ENCODE assay signal across 22 cellular contexts in genomic region chr1:33716976-33717688, GRCh38.
"Had no signal": no experiment of that assay in that cellular context is flagged by ENCODE, and none has a peak within 500 bp of the region (broad histone marks: within the 10 kb centered on the region; RNA-seq: fewer than 3 reads in every experiment).

No MANE protein-coding gene starts in this region.

- H3K9me3 Mint-ChIP-seq: effector memory CD8-positive, alpha-beta T cell; mesothelial cell of epicardium had no signal

- H3K27ac Mint-ChIP-seq: effector memory CD8-positive, alpha-beta T cell; mesothelial cell of epicardium had no signal

- H3K4me3 ChIP-seq: colonic mucosa, dorsolateral prefrontal cortex, esophagus squamous epithelium, gastrocnemius medialis, heart right ventricle, left lung, lower lobe of right lung, mucosa of descending colon had no signal

- H3K27ac ChIP-seq: colonic mucosa, dorsolateral prefrontal cortex, esophagus squamous epithelium, gastrocnemius medialis, heart right ventricle, left lung, lower lobe of right lung had no signal

- DNase-seq: colonic mucosa; dermis blood vessel endothelial cell; dorsolateral prefrontal cortex; effector CD8-positive, alpha-beta T cell; effector memory CD8-positive, alpha-beta T cell; esophagus squamous epithelium; foreskin fibroblast; foreskin melanocyte; gastrocnemius medialis; glutamatergic neuron; heart right ventricle; hippocampal formation; left cardiac atrium; left lung; left ventricle myocardium superior; lower lobe of right lung; mesenchymal stem cell; mucosa of descending colon had no signal

- H3K4me1 ChIP-seq: colonic mucosa, esophagus squamous epithelium, gastrocnemius medialis, heart right ventricle, left lung, lower lobe of right lung had no signal

- FAIRE-seq: endothelial cell of umbilical vein, islet of Langerhans, keratinocyte had no signal

- H3K36me3 ChIP-seq: colonic mucosa, esophagus squamous epithelium, gastrocnemius medialis, heart right ventricle, left lung, lower lobe of right lung had no signal

- H3K9me3 ChIP-seq: colonic mucosa, esophagus squamous epithelium, gastrocnemius medialis, heart right ventricle, left lung, lower lobe of right lung, mucosa of descending colon had no signal

- H3K4me3 Mint-ChIP-seq: effector memory CD8-positive, alpha-beta T cell; mesothelial cell of epicardium had no signal

- H3K27me3 ChIP-seq: colonic mucosa, dorsolateral prefrontal cortex, gastrocnemius medialis had no signal

- H3K36me3 Mint-ChIP-seq: mesothelial cell of epicardium had no signal
